Comparison of ENCODE assay signal across 16 cellular contexts in genomic region chr5:59873113-59873512, GRCh38. TPM values are rescaled to one million over a fixed set of nuclear protein-coding genes. Genes with fewer than 3 reads are reported as not detected.
DNase-seq lines count a peak whose midpoint lies in the region; ATAC-seq and TF ChIP-seq lines count a peak whose summit lies in the region.
"Had no signal": no experiment of that assay in that cellular context is flagged by ENCODE, and none has a peak within 500 bp of the region (broad histone marks: within the 10 kb centered on the region; RNA-seq: fewer than 3 reads in every experiment).

No MANE protein-coding gene starts in this region.

- ATAC-seq in SK-N-SH treated with all-trans-retinoic acid at 6 μM for 48 hours: peak; percentile 76
- ATAC-seq in upper lobe of right lung: no peak
- no peak for ATAC-seq in HG03457 (IDR thresholded peaks at IDR 0.05; ENCODE audit: unreplicated experiment)
- ATAC-seq: activated CD4-positive, CD25-positive, alpha-beta regulatory T cell treated with anti-CD3 and anti-CD28 coated beads, Interleukin-2, amount 50 U/mL, for 24 hours; activated naive CD4-positive, alpha-beta T cell treated with anti-CD3 and anti-CD28 coated beads, Interleukin-2, amount 50 U/mL, for 72 hours; foreskin keratinocyte; mucosa of descending colon; stimulated activated effector memory CD8-positive, alpha-beta T cell treated with anti-CD3 and anti-CD28 coated beads, Interleukin-12 subunit alpha, Interleukin-12 subunit beta, amount 100 ng/mL, for 72 hours had no signal

- no peaks in the 10 kb centered on the region for H3K9me3 ChIP-seq in skeletal muscle satellite cell (replicated peaks; ENCODE audit: low read length)
- H3K9me3 ChIP-seq in upper lobe of right lung: no peaks in the 10 kb centered on the region
- H3K9me3 ChIP-seq: mucosa of descending colon had no signal

- H3K4me3 ChIP-seq in foreskin fibroblast (ENCODE audit: low read depth in 1 of 2, low read length in 2 of 2) (no peak overlapping the region), skeletal muscle satellite cell (ENCODE audit: low read length) (no peak overlapping the region), upper lobe of right lung (no peak overlapping the region)
- H3K4me3 ChIP-seq: mucosa of descending colon had no signal

- H3K36me3 ChIP-seq in skeletal muscle satellite cell (ENCODE audit: insufficient read depth, low read length) (no peaks in the 10 kb centered on the region), upper lobe of right lung (no peaks in the 10 kb centered on the region)

- intact Hi-C loops in upper lobe of right lung (cut with DNase I): no loop called here

- peak overlapping the region; percentile 56 for H3K4me2 ChIP-seq in skeletal muscle satellite cell (ENCODE audit: low read length)

- peaks cover 50% of the 10 kb centered on the region for H3K4me1 ChIP-seq in skeletal muscle satellite cell (ENCODE audit: control insufficient read depth, insufficient read depth, low read length)
- H3K4me1 ChIP-seq in upper lobe of right lung: no peaks in the 10 kb centered on the region

- H3K27ac ChIP-seq in upper lobe of right lung: no peak overlapping the region
- H3K27ac ChIP-seq: foreskin keratinocyte had no signal

- peak overlapping the region; percentile 61 for H3K9ac ChIP-seq in skeletal muscle satellite cell (ENCODE audit: low read depth, low read length)

- TF ChIP-seq CTCF in foreskin fibroblast (IDR thresholded peaks at IDR 0.05; ENCODE audit: low read depth, low read length): no peak
- no peak for TF ChIP-seq CTCF in upper lobe of right lung (IDR thresholded peaks at IDR 0.05)

- no peaks in the 10 kb centered on the region for H3K27me3 ChIP-seq in skeletal muscle satellite cell (ENCODE audit: control insufficient read depth, insufficient read depth, low read length)
- no peaks in the 10 kb centered on the region for H3K27me3 ChIP-seq in upper lobe of right lung

- DNase-seq in ELF-1 (ENCODE audit: low read depth, low spot score) (peak; percentile 8), foreskin fibroblast (peak; percentile 84 to 89), HPDE6-E6E7 (ENCODE audit: extremely low spot score) (no peak), upper lobe of right lung (no peak), GM19238 (ENCODE audit: insufficient read length, low spot score) (no peak)
- DNase-seq: activated CD8-positive, alpha-beta memory T cell treated with anti-CD3 and anti-CD28 coated beads, Interleukin-2, amount 50 U/mL, for 4 hours; CD8-positive, alpha-beta memory T cell; mucosa of descending colon; stimulated activated CD4-positive, alpha-beta T cell treated with anti-CD3 and anti-CD28 coated beads, Interleukin-4, amount 100 ng/mL, for 24 hours had no signal

TF ChIP-seq in SK-N-SH treated with all-trans-retinoic acid at 6 μM for 48 hours, 23 proteins besides CTCF, POLR2A, EP300 and RAD21:
- no peak for TF ChIP-seq CSDC2 (CRISPR knock-in tag; IDR thresholded peaks at IDR 0.05)
- TF ChIP-seq, protein P1, sequence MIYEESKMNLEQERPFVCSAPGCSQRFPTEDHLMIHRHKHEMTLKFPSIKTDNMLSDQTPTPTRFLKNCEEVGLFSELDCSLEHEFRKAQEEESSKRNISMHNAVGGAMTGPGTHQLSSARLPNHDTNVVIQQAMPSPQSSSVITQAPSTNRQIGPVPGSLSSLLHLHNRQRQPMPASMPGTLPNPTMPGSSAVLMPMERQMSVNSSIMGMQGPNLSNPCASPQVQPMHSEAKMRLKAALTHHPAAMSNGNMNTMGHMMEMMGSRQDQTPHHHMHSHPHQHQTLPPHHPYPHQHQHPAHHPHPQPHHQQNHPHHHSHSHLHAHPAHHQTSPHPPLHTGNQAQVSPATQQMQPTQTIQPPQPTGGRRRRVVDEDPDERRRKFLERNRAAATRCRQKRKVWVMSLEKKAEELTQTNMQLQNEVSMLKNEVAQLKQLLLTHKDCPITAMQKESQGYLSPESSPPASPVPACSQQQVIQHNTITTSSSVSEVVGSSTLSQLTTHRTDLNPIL (CRISPR knock-in tag; IDR thresholded peaks at IDR 0.05; ENCODE audit: low read depth): peak; percentile 30; the same call in 1 of the 2 replicates
- TF ChIP-seq ISL1 (CRISPR knock-in tag; IDR thresholded peaks at IDR 0.05): peak; percentile 47

RNA-seq across cellular contexts. Expression of gene PDE4D, which starts 20.4 kb away (rescaled TPM):
- total RNA-seq in skeletal muscle satellite cell (2012; rRNA removed): 20.3 and 22.8 TPM in 2 replicates
- total RNA-seq in upper lobe of right lung: 85.8 TPM

Comparison
In these comparisons a context has a peak if more than half of its experiments do, and no peak if none do; other contexts are left out.
1. DNase-seq: peak in ELF-1 (single experiment) and foreskin fibroblast (2 of 2); none in HPDE6-E6E7 (single experiment), upper lobe of right lung (single experiment) and GM19238 (single experiment).